Comparison of ENCODE assay signal across 8 cellular contexts in the genomic region with DNA sequence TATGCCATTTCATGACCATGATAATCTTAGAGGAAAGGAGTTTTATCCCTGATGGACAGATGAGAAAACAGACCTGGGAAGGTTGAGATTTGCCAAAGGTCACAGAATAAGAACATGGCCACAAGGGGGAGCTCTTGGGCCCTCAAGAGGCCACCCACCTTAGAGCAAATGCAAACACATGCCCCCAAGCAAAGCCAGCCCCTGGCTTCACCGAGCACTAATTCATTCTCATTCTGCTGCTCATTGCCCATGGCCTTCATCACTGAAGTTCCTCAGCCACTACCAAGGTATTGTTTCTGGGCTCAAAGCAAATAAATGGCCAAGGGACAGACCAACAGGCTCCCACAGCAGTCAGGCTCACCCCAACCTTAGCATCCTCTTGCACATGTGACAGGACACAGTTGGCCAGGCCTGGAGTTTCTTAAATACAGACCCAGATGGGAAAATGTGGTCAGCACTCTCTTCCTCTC. TPM values are rescaled to one million over a fixed set of nuclear protein-coding genes. Genes with fewer than 3 reads are reported as not detected.
DNase-seq lines count a peak whose midpoint lies in the region; ATAC-seq and TF ChIP-seq lines count a peak whose summit lies in the region.

No MANE protein-coding gene starts in this region.

- H3K4me1 Mint-ChIP-seq in CD4-positive, alpha-beta memory T cell, result no peaks in the 10 kb centered on the region
- peaks cover 52% of the 10 kb centered on the region for H3K4me1 Mint-ChIP-seq in WTC11

- ATAC-seq in GM21360 (IDR thresholded peaks at IDR 0.05; ENCODE audit: unreplicated experiment) (peak; percentile 31), WTC11 (peak; percentile 71), lower lobe of right lung (peak; percentile 59 to 72)

- H3K27ac ChIP-seq in CD4-positive, alpha-beta memory T cell (ENCODE audit: low read depth, low read length), result no peak overlapping the region
- H3K27ac ChIP-seq in colonic mucosa (no peak overlapping the region), lower lobe of right lung (peak overlapping the region; percentile 25)

- H3K9me3 Mint-ChIP-seq in CD4-positive, alpha-beta memory T cell, result peaks cover 0 to 4% (median 0%) of the 10 kb centered on the region in 8 donors
- H3K9me3 Mint-ChIP-seq in WTC11, result no peaks in the 10 kb centered on the region

- POLR2A ChIA-PET in CD4-positive, alpha-beta memory T cell (lab: Charles Lee; ENCODE audit: partially characterized antibody), result no interaction called here
- POLR2A ChIA-PET in WTC11 (lab: Charles Lee), result interaction anchor here (0.8 to 1.8 kb wide), 2 partner anchors 41 to 116 kb away, joined by 3 to 4 read pairs; no protein-coding TSS in a partner anchor

- intact Hi-C loops in CD4-positive, alpha-beta memory T cell (cut with micrococcal nuclease), result loop anchor here (2.0 to 10.0 kb wide), 2 partner anchors 62 to 354 kb away; no protein-coding TSS in a partner anchor
- intact Hi-C loops in colonic mucosa (cut with DNase I), result loop anchor here (2.0 kb wide), 1 partner anchor 116 kb away; no protein-coding TSS in a partner anchor
- intact Hi-C loops in lower lobe of right lung (cut with DNase I), result loop anchor here (10.0 kb wide), 1 partner anchor 118 kb away; no protein-coding TSS in a partner anchor

- H3K36me3 ChIP-seq in CD4-positive, alpha-beta memory T cell (ENCODE audit: insufficient read depth, low read length), result no peaks in the 10 kb centered on the region
- no peaks in the 10 kb centered on the region for H3K36me3 ChIP-seq in colonic mucosa
- peaks cover 70% of the 10 kb centered on the region for H3K36me3 ChIP-seq in lower lobe of right lung

- DNase-seq in CD4-positive, alpha-beta memory T cell, result peak in 4 of 5 donors; percentile 20 to 39 (median 31)
- DNase-seq in NCI-H146 (lab: John Stamatoyannopoulos, UW) (peak; percentile 68), WTC11 (ENCODE audit: low spot score) (peak; percentile 86), colonic mucosa (peak; percentile 79), lower lobe of right lung (peak; percentile 65), mesenteric fat pad (ENCODE audit: low spot score) (no peak)
- DNase-seq in stimulated activated CD8-positive, alpha-beta memory T cell treated with anti-CD3 and anti-CD28 coated beads, Interleukin-15, amount 100 ng/mL, for 24 hours (ENCODE audit: low read depth), result peak; percentile 30

- no peaks in the 10 kb centered on the region for H3K4me1 ChIP-seq in CD4-positive, alpha-beta memory T cell (ENCODE audit: insufficient read depth, low read length)
- no peaks in the 10 kb centered on the region for H3K4me1 ChIP-seq in colonic mucosa
- peaks cover 40% of the 10 kb centered on the region for H3K4me1 ChIP-seq in lower lobe of right lung

- H3K27me3 Mint-ChIP-seq in CD4-positive, alpha-beta memory T cell, result peaks cover 5 to 19% of the 10 kb centered on the region in 2 donors
- H3K27me3 Mint-ChIP-seq in WTC11 (ENCODE audit: low read depth), result no peaks in the 10 kb centered on the region

- H3K36me3 Mint-ChIP-seq in CD4-positive, alpha-beta memory T cell, result no peaks in the 10 kb centered on the region
- peaks cover 36% of the 10 kb centered on the region for H3K36me3 Mint-ChIP-seq in WTC11

- H3K4me3 ChIP-seq in CD4-positive, alpha-beta memory T cell (ENCODE audit: low read length in 2 of 2), result no peak overlapping the region
- no peak overlapping the region for H3K4me3 ChIP-seq in colonic mucosa
- H3K4me3 ChIP-seq in lower lobe of right lung, result no peak overlapping the region

- H3K4me3 Mint-ChIP-seq in CD4-positive, alpha-beta memory T cell, result no peak overlapping the region
- no peak overlapping the region for H3K4me3 Mint-ChIP-seq in WTC11

- H3K9ac ChIP-seq in colonic mucosa (ENCODE audit: low read depth in 2 of 2, low read length in 2 of 2), result peak overlapping the region in 1 of 2 donors; percentile 14

- TF ChIP-seq CTCF in WTC11 (IDR thresholded peaks at IDR 0.05), result peak; percentile 87
- TF ChIP-seq CTCF in colonic mucosa (IDR thresholded peaks at IDR 0.05), result peak; percentile 81
- peak; percentile 85 for TF ChIP-seq CTCF in lower lobe of right lung (IDR thresholded peaks at IDR 0.05)

- H3K27ac Mint-ChIP-seq in CD4-positive, alpha-beta memory T cell, result no peak overlapping the region
- no peak overlapping the region for H3K27ac Mint-ChIP-seq in WTC11

- H3K9me3 ChIP-seq in CD4-positive, alpha-beta memory T cell (ENCODE audit: control insufficient read depth in 1 of 2, low read length in 2 of 2), result no peaks in the 10 kb centered on the region
- H3K9me3 ChIP-seq in colonic mucosa, result no peaks in the 10 kb centered on the region
- no peaks in the 10 kb centered on the region for H3K9me3 ChIP-seq in lower lobe of right lung

- H3K27me3 ChIP-seq in CD4-positive, alpha-beta memory T cell (ENCODE audit: insufficient read depth, low read length), result peaks cover 5% of the 10 kb centered on the region
- H3K27me3 ChIP-seq in colonic mucosa, result no peaks in the 10 kb centered on the region
- H3K27me3 ChIP-seq in lower lobe of right lung (ENCODE audit: low read depth), result no peaks in the 10 kb centered on the region

- CTCF ChIA-PET in CD4-positive, alpha-beta memory T cell (lab: Charles Lee; ENCODE audit: partially characterized antibody), result interaction anchor here (1.0 to 7.0 kb wide), 8 partner anchors 9 to 117 kb away, joined by 3 to 73 read pairs (median 5); no protein-coding TSS in a partner anchor
- CTCF ChIA-PET in WTC11 (lab: Charles Lee), result interaction anchor here (0.7 to 3.2 kb wide), 50 partner anchors 8 to 976 kb away, joined by 3 to 60 read pairs (median 4); a partner anchor contains a TSS

TF ChIP-seq in WTC11, 78 proteins besides CTCF, POLR2A, EP300 and RAD21:
- TF ChIP-seq, protein P1, sequence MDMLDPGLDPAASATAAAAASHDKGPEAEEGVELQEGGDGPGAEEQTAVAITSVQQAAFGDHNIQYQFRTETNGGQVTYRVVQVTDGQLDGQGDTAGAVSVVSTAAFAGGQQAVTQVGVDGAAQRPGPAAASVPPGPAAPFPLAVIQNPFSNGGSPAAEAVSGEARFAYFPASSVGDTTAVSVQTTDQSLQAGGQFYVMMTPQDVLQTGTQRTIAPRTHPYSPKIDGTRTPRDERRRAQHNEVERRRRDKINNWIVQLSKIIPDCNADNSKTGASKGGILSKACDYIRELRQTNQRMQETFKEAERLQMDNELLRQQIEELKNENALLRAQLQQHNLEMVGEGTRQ (CRISPR knock-in tag; IDR thresholded peaks at IDR 0.05), result peak; percentile 28; the same call in 1 of the 2 replicates
- TF ChIP-seq, protein P2, sequence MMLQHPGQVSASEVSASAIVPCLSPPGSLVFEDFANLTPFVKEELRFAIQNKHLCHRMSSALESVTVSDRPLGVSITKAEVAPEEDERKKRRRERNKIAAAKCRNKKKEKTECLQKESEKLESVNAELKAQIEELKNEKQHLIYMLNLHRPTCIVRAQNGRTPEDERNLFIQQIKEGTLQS (CRISPR knock-in tag; conservative IDR thresholded peaks at IDR 0.05), result no peak
TF ChIP-seq in WTC11: peak in this region for 1.

RNA-seq across cellular contexts. Expression of a gene that starts 44.2 kb away (rescaled TPM):
- 1 to 10 TPM in 1 of 2 experiments, under 1 TPM in 1; 0.90 to 1.5 TPM for total RNA-seq in CD4-positive, alpha-beta memory T cell
- polyA plus RNA-seq in CD4-positive, alpha-beta memory T cell, result 1 to 10 TPM; 1.3 to 7.3 TPM
- total RNA-seq in WTC11 (2021), result 223 to 226 TPM (median 226 TPM) in 3 replicates
- total RNA-seq in colonic mucosa, result 100 to 1,000 TPM; 246 to 433 TPM
- total RNA-seq in lower lobe of right lung, result 178 TPM
- total RNA-seq in mesenteric fat pad, result 200 TPM

RNA-seq across cellular contexts. Expression of a gene that starts 52.6 kb away (rescaled TPM):
- total RNA-seq in CD4-positive, alpha-beta memory T cell, result not detected
- polyA plus RNA-seq in CD4-positive, alpha-beta memory T cell, result not detected
- total RNA-seq in WTC11 (2021) (0.11 to 0.14 TPM in 2 of 3 replicates, not detected in the other), colonic mucosa (not detected), lower lobe of right lung (not detected), mesenteric fat pad (not detected)

Comparison
In these comparisons a context has a peak if more than half of its experiments do, and no peak if none do; other contexts are left out.
1. RNA of a gene that starts 44.2 kb away (total RNA-seq): 246 to 433 TPM in colonic mucosa, 223 to 226 TPM in WTC11, 200 TPM in mesenteric fat pad (single experiment) and 178 TPM in lower lobe of right lung (single experiment); 0.90 to 1.5 TPM in CD4-positive, alpha-beta memory T cell; every median in the first group is over 10 times any median in the second.
2. Peak in every context shown above with its lines, with median percentiles within 50 percentile points of each other: ATAC-seq and CTCF ChIP-seq.